In the genomic region with DNA sequence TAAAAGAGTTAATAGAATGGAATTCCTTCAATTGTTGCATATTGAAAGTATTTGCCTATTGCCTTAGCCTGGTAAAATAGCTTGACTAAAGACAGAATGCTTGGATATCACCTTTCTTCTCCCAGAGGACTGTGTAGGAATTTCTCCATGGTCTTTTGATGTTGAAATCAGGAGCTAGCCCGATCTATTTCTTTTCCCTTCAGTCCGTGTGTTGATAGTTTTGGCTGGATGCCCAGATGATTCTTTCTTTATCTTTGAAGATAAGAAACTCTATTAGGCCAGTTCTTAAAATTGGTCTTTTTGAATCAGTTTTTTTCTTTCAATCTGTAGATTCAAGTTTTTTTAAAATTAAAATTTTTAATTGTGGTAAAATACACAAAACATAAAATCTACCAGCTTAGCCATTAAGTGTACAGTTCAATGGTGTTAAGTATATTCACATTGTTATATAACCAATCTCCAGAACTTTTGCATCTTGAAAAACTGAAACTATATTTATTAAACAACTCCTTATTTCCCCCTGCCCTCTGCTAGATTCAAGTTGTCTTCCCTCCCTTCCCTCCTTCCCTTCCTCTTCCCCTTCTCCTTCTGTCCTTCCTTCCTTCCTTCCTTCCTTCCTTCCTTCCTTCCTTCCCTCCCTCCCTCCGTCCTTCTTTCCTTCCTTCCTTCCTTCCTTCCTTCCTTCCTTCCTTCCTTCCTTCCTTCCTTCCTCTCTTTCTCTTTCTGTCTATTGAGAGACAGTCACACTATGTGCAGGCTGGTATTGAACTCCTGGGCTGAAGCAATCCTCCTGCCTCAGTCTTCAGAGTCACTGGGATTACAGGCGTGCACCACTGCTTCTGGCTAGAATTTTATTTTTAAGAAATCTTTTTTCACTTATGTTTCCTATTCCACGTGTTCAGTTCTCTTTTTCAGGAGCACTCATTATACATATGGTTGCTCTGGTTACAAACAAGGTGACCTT, we compare ENCODE assay signal across 27 cellular contexts. TPM values are rescaled to one million over a fixed set of nuclear protein-coding genes. Genes with fewer than 3 reads are reported as not detected.
"Had no signal": no experiment of that assay in that cellular context is flagged by ENCODE, and none has a peak within 500 bp of the region (broad histone marks: within the 10 kb centered on the region; RNA-seq: fewer than 3 reads in every experiment).

No MANE protein-coding gene starts in this region.

- H3K4me3 ChIP-seq: esophagus squamous epithelium, left ventricle myocardium inferior, tibial artery had no signal

- H3K36me3 ChIP-seq: esophagus squamous epithelium, left ventricle myocardium inferior, tibial artery had no signal

- DNase-seq: activated CD4-positive, alpha-beta T cell treated with anti-CD3 and anti-CD28 coated beads for 36 hours; activated CD4-positive, alpha-beta T cell treated with anti-CD3 and anti-CD28 coated beads, Interleukin-2, amount 50 U/mL, for 48 hours; activated naive CD4-positive, alpha-beta T cell; activated naive CD8-positive, alpha-beta T cell treated with anti-CD3 and anti-CD28 coated beads, Interleukin-2, amount 10 ng/mL, durations not matched to agents 7 days and 5 days; activated T-cell treated with anti-CD3 and anti-CD28 coated beads for 4 hours; anterior cingulate cortex; cerebellar nuclear complex; effector CD8-positive, alpha-beta T cell; esophagus squamous epithelium; hippocampal formation; left ventricle myocardium inferior; mammary epithelial cell; occipital lobe; posterior cingulate gyrus; stimulated activated CD4-positive, alpha-beta T cell treated with anti-CD3 and anti-CD28 coated beads, Interleukin-12 subunit alpha, Interleukin-12 subunit beta, amount 100 ng/mL, for 4 hours; stimulated activated CD4-positive, alpha-beta T cell treated with anti-CD3 and anti-CD28 coated beads, Interleukin-1b, Interleukin-23, amount 100 ng/mL, for 48 hours; stimulated activated naive CD8-positive, alpha-beta T cell treated with anti-CD3 and anti-CD28 coated beads, Interleukin-15, Interleukin-2, amounts not matched to agents 100 U/mL and 50 U/mL, for 24 hours; substantia nigra; SW 1271; tibial artery had no signal

- H3K4me1 ChIP-seq: esophagus squamous epithelium, left ventricle myocardium inferior, tibial artery had no signal

- H3K27ac ChIP-seq: esophagus squamous epithelium, left ventricle myocardium inferior, tibial artery had no signal

- FAIRE-seq: keratinocyte, urothelium cell line had no signal

- ATAC-seq: activated CD4-positive, alpha-beta T cell treated with anti-CD3 and anti-CD28 coated beads for 36 hours; stimulated activated naive CD8-positive, alpha-beta T cell treated with anti-CD3 and anti-CD28 coated beads, Interleukin-15, Interleukin-2, amounts not matched to agents 100 U/mL and 50 U/mL, for 24 hours; WTC11 had no signal

- H3K9me3 ChIP-seq: esophagus squamous epithelium, left ventricle myocardium inferior, tibial artery had no signal

RNA-seq across cellular contexts. Expression of a gene that starts 10.1 kb away (rescaled TPM):
- total RNA-seq: activated CD4-positive, alpha-beta T cell treated with anti-CD3 and anti-CD28 coated beads for 36 hours; activated naive CD8-positive, alpha-beta T cell treated with anti-CD3 and anti-CD28 coated beads, Interleukin-2, amount 10 ng/mL, durations not matched to agents 7 days and 5 days; esophagus squamous epithelium; left ventricle myocardium inferior; mammary epithelial cell; mononuclear cell; occipital lobe; renal cortical epithelial cell; T-helper 2 cell treated with Interferon-gamma antibody and Interleukin-4, amounts not matched to agents 100 ng/mL and 5 ng/mL, for 36 hours; WTC11 had no signal
- polyA plus RNA-seq: keratinocyte, mammary epithelial cell, neural cell had no signal

RNA-seq across cellular contexts. Expression of a gene that starts 23.6 kb away (rescaled TPM):
- total RNA-seq: activated CD4-positive, alpha-beta T cell treated with anti-CD3 and anti-CD28 coated beads for 36 hours; activated naive CD8-positive, alpha-beta T cell treated with anti-CD3 and anti-CD28 coated beads, Interleukin-2, amount 10 ng/mL, durations not matched to agents 7 days and 5 days; esophagus squamous epithelium; left ventricle myocardium inferior; mammary epithelial cell; mononuclear cell; occipital lobe; renal cortical epithelial cell; T-helper 2 cell treated with Interferon-gamma antibody and Interleukin-4, amounts not matched to agents 100 ng/mL and 5 ng/mL, for 36 hours; WTC11 had no signal
- polyA plus RNA-seq: keratinocyte, mammary epithelial cell, neural cell had no signal

RNA-seq across cellular contexts. Expression of a gene that starts 36.1 kb away (rescaled TPM):
- total RNA-seq: activated CD4-positive, alpha-beta T cell treated with anti-CD3 and anti-CD28 coated beads for 36 hours; activated naive CD8-positive, alpha-beta T cell treated with anti-CD3 and anti-CD28 coated beads, Interleukin-2, amount 10 ng/mL, durations not matched to agents 7 days and 5 days; mammary epithelial cell; mononuclear cell; T-helper 2 cell treated with Interferon-gamma antibody and Interleukin-4, amounts not matched to agents 100 ng/mL and 5 ng/mL, for 36 hours had no signal
- polyA plus RNA-seq: keratinocyte, mammary epithelial cell had no signal
